Comparison of ENCODE assay signal across 10 cellular contexts in genomic region chrX:10579018-10579752, GRCh38. TPM values are rescaled to one million over a fixed set of nuclear protein-coding genes. Genes with fewer than 3 reads are reported as not detected.
A peak's percentile ranks its signal among the peaks of the same experiment; 100 is the strongest.
DNase-seq lines count a peak whose midpoint lies in the region; ATAC-seq and TF ChIP-seq lines count a peak whose summit lies in the region.
"Had no signal": no experiment of that assay in that cellular context is flagged by ENCODE, and none has a peak within 500 bp of the region (broad histone marks: within the 10 kb centered on the region; RNA-seq: fewer than 3 reads in every experiment).

No MANE protein-coding gene starts in this region.

- H3K18ac ChIP-seq in IMR-90 (ENCODE audit: low read depth, low read length): peak overlapping the region; percentile 98; the same call in 1 of the 2 replicates

- peaks cover 3% of the 10 kb centered on the region; the same call in 1 of the 2 replicates for H3K36me3 ChIP-seq in IMR-90 (ENCODE audit: control insufficient read depth, insufficient read depth, low read length)
- H3K36me3 ChIP-seq in muscle layer of colon (ENCODE audit: insufficient read depth, low read length): no peaks in the 10 kb centered on the region

- peak overlapping the region; percentile 75 for H2BK5ac ChIP-seq in IMR-90 (ENCODE audit: low read depth, low read length, poor library complexity, severe bottlenecking)

- H3K27ac ChIP-seq in IMR-90 (ENCODE audit: insufficient read depth, low read length) (peak overlapping the region; percentile 61; the same call in 1 of the 2 replicates), muscle layer of colon (ENCODE audit: low read depth, low read length) (peak overlapping the region; percentile 32)

- no peak overlapping the region for H2AFZ ChIP-seq in IMR-90 (replicated peaks; ENCODE audit: low read length, poor library complexity)

- H3K4me3 Mint-ChIP-seq in activated CD4-positive, alpha-beta T cell treated with anti-CD3 and anti-CD28 coated beads, Interleukin-2, amount 10 ng/mL, durations not matched to agents 7 days and 5 days: no peak overlapping the region
- H3K4me3 Mint-ChIP-seq: activated naive CD8-positive, alpha-beta T cell had no signal

- H2BK120ac ChIP-seq in IMR-90 (ENCODE audit: low read depth, low read length): peak overlapping the region; percentile 78

- no peak overlapping the region for H2AK9ac ChIP-seq in IMR-90 (replicated peaks; ENCODE audit: low read depth, low read length, poor library complexity)

- TF ChIP-seq RAD21 in IMR-90 (IDR thresholded peaks at IDR 0.05; ENCODE audit: low read length): no peak

- TF ChIP-seq CTCF in IMR-90 (conservative IDR thresholded peaks at IDR 0.05; ENCODE audit: low read depth, low read length): no peak

- H3K9ac ChIP-seq in IMR-90 (ENCODE audit: low read depth, low read length): peak overlapping the region; percentile 70; the same call in 1 of the 2 replicates
- H3K9ac ChIP-seq in muscle layer of colon (ENCODE audit: low read length): no peak overlapping the region

- H3K9me1 ChIP-seq in IMR-90 (ENCODE audit: insufficient read depth, low read length): no peaks in the 10 kb centered on the region; the same call in 1 of the 2 replicates

- H3K4me1 Mint-ChIP-seq in activated CD4-positive, alpha-beta T cell treated with anti-CD3 and anti-CD28 coated beads, Interleukin-2, amount 10 ng/mL, durations not matched to agents 7 days and 5 days: no peaks in the 10 kb centered on the region

- H3K14ac ChIP-seq in IMR-90 (replicated peaks; ENCODE audit: low read depth, low read length): peak overlapping the region; percentile 75; the same call in 1 of the 2 replicates

- no peak overlapping the region for H3K27ac Mint-ChIP-seq in activated CD4-positive, alpha-beta T cell treated with anti-CD3 and anti-CD28 coated beads, Interleukin-2, amount 10 ng/mL, durations not matched to agents 7 days and 5 days
- H3K27ac Mint-ChIP-seq: activated naive CD8-positive, alpha-beta T cell had no signal

- peak overlapping the region; percentile 36; the same call in 1 of the 2 replicates for H3K23ac ChIP-seq in IMR-90 (ENCODE audit: low read depth, low read length)

- peaks cover 23 to 31% of the 10 kb centered on the region in 2 experiments for H3K79me1 ChIP-seq in IMR-90 (ENCODE audit: low read depth in 1 of 2, low read length in 2 of 2)

- H3K56ac ChIP-seq in IMR-90 (ENCODE audit: extremely low read depth, insufficient read depth, low read length): peak overlapping the region; percentile 62; the same call in 1 of the 2 replicates

- H4K5ac ChIP-seq in IMR-90 (ENCODE audit: low read depth, low read length): peak overlapping the region; percentile 92; the same call in 1 of the 2 replicates

- peak overlapping the region; percentile 78 to 82 for H4K8ac ChIP-seq in IMR-90 (ENCODE audit: low read depth in 2 of 2, low read length in 2 of 2)

- no peaks in the 10 kb centered on the region for H3K9me3 Mint-ChIP-seq in activated CD4-positive, alpha-beta T cell treated with anti-CD3 and anti-CD28 coated beads, Interleukin-2, amount 10 ng/mL, durations not matched to agents 7 days and 5 days

- POLR2A ChIA-PET in IMR-90 (lab: Charles Lee; ENCODE audit: unreplicated experiment): no interaction called here
- POLR2A ChIA-PET in activated CD4-positive, alpha-beta T cell treated with anti-CD3 and anti-CD28 coated beads, Interleukin-2, amount 10 ng/mL, durations not matched to agents 7 days and 5 days (lab: Charles Lee): no interaction called here

- DNase-seq in AG20443 (ENCODE audit: low spot score) (peak; percentile 20), IMR-90 (peak; percentile 78), dermis microvascular lymphatic vessel endothelial cell (ENCODE audit: low read depth in 2 of 2) (peak; percentile 73 to 77), DMS114 treated with DMSO at 0.1 percent for 48 hours (lab: John Stamatoyannopoulos, UW; ENCODE audit: unreplicated experiment) (no peak)
- no peak for DNase-seq in stimulated activated naive CD4-positive, alpha-beta T cell treated with Interleukin-2 at 50 U/mL for 16 hours (lab: John Stamatoyannopoulos, UW)
- no peak for DNase-seq in activated CD4-positive, alpha-beta T cell treated with anti-CD3 and anti-CD28 coated beads, Interleukin-2, amount 10 ng/mL, durations not matched to agents 7 days and 5 days
- DNase-seq: NCI-H446 had no signal

- ATAC-seq in IMR-90 (ENCODE audit: low read depth) (no peak; the same call in 1 of the 2 replicates), HG02973 (IDR thresholded peaks at IDR 0.05; ENCODE audit: unreplicated experiment) (no peak)

- peak overlapping the region; percentile 98; the same call in 1 of the 2 replicates for H3K4me2 ChIP-seq in IMR-90 (ENCODE audit: low read depth, low read length)

- peak overlapping the region; percentile 64; the same call in 1 of the 2 replicates for H2BK20ac ChIP-seq in IMR-90 (ENCODE audit: low read depth, low read length)

- intact Hi-C loops in IMR-90 (cut with micrococcal nuclease): no loop called here

- CTCF ChIA-PET in IMR-90 (lab: Yijun Ruan, JAX): interaction anchor here (0.6 kb wide), 2 partner anchors 23 to 443 kb away, joined by 3 read pairs; no protein-coding TSS in a partner anchor
- CTCF ChIA-PET in activated CD4-positive, alpha-beta T cell treated with anti-CD3 and anti-CD28 coated beads, Interleukin-2, amount 10 ng/mL, durations not matched to agents 7 days and 5 days (lab: Charles Lee): no interaction called here

- H2AK5ac ChIP-seq in IMR-90 (ENCODE audit: low read depth, low read length): no peak overlapping the region

- H3K4me1 ChIP-seq in IMR-90 (ENCODE audit: control insufficient read depth, insufficient read depth, low read length): peaks cover 7% of the 10 kb centered on the region
- peaks cover 9% of the 10 kb centered on the region for H3K4me1 ChIP-seq in muscle layer of colon (ENCODE audit: insufficient read depth, low read length)

- no peaks in the 10 kb centered on the region for H3K36me3 Mint-ChIP-seq in activated CD4-positive, alpha-beta T cell treated with anti-CD3 and anti-CD28 coated beads, Interleukin-2, amount 10 ng/mL, durations not matched to agents 7 days and 5 days (ENCODE audit: low read depth)
- H3K36me3 Mint-ChIP-seq: activated naive CD8-positive, alpha-beta T cell had no signal

- H3K4me3 ChIP-seq in IMR-90 (ENCODE audit: insufficient read depth, low read depth, low read length) (peak overlapping the region; percentile 29; the same call in 1 of the 2 replicates), muscle layer of colon (ENCODE audit: low read depth in 1 of 2, low read length in 2 of 2) (no peak overlapping the region)

- peak overlapping the region; percentile 57; the same call in 2 of the 3 replicates for H2BK15ac ChIP-seq in IMR-90 (ENCODE audit: low read depth, low read length)

- H3K27me3 ChIP-seq in IMR-90 (ENCODE audit: control insufficient read depth, insufficient read depth, low read length) (no peaks in the 10 kb centered on the region), muscle layer of colon (ENCODE audit: control insufficient read depth in 1 of 2, insufficient read depth in 2 of 2, low read length in 2 of 2) (no peaks in the 10 kb centered on the region)

- dilution Hi-C loops in IMR-90 (cut with HindIII; ENCODE audit: low sequenced_read_pairs, unreplicated experiment): no loop called here

- BruUV-seq in IMR-90 (replicated peaks; lab: Mats Ljungman, UMichigan): no TSS peak

- in situ Hi-C loops in IMR-90 (cut with MboI; ENCODE audit: low sequenced_read_pairs): no loop called here

- H3K4ac ChIP-seq in IMR-90 (ENCODE audit: low read depth, low read length): peak overlapping the region; percentile 40; the same call in 1 of the 2 replicates

- no peak for TF ChIP-seq POLR2A in IMR-90 (IDR thresholded peaks at IDR 0.05; ENCODE audit: low read depth, low read length)

- H3K27me3 Mint-ChIP-seq in activated CD4-positive, alpha-beta T cell treated with anti-CD3 and anti-CD28 coated beads, Interleukin-2, amount 10 ng/mL, durations not matched to agents 7 days and 5 days: no peaks in the 10 kb centered on the region
- H3K27me3 Mint-ChIP-seq: activated naive CD8-positive, alpha-beta T cell had no signal

- peaks cover 7% of the 10 kb centered on the region for H3K9me3 ChIP-seq in IMR-90 (ENCODE audit: control insufficient read depth, insufficient read depth, low read length)
- no peaks in the 10 kb centered on the region for H3K9me3 ChIP-seq in muscle layer of colon (ENCODE audit: low read length)

- H4K20me1 ChIP-seq in IMR-90 (ENCODE audit: insufficient read depth, low read length): no peaks in the 10 kb centered on the region

- peak overlapping the region; percentile 74; the same call in 1 of the 2 replicates for H4K91ac ChIP-seq in IMR-90 (ENCODE audit: insufficient read depth, low read depth, low read length)

- no CpG with 5 or more reads among the region's 7 CpGs for WGBS in IMR-90 (ENCODE audit: extremely low coverage in 2 of 2, insufficient read length in 1 of 2), 2 experiments

TF ChIP-seq in IMR-90, 13 proteins besides CTCF, POLR2A, EP300 and RAD21 (continues in another document):
- peak; percentile 48; the same call in 1 of the 2 replicates for TF ChIP-seq BHLHE40 (IDR thresholded peaks at IDR 0.05; ENCODE audit: low read depth, low read length)
- TF ChIP-seq CHD1 (IDR thresholded peaks at IDR 0.05; ENCODE audit: low read depth, low read length): no peak
- TF ChIP-seq MAZ (IDR thresholded peaks at IDR 0.05; ENCODE audit: borderline replicate concordance, low read depth, low read length): no peak
- no peak for TF ChIP-seq SMC3 (IDR thresholded peaks at IDR 0.05; ENCODE audit: low read depth, low read length)
- TF ChIP-seq CEBPB (IDR thresholded peaks at IDR 0.05; ENCODE audit: low read depth, low read length): peak; percentile 72
- no peak for TF ChIP-seq ELK1 (IDR thresholded peaks at IDR 0.05; ENCODE audit: borderline replicate concordance, low read depth, low read length)
- TF ChIP-seq NFE2L2 (IDR thresholded peaks at IDR 0.05; ENCODE audit: low read depth, low read length): no peak
- TF ChIP-seq RFX5 (IDR thresholded peaks at IDR 0.05; ENCODE audit: low read depth, low read length): no peak
- no peak for TF ChIP-seq FOS (IDR thresholded peaks at IDR 0.05; ENCODE audit: low read depth, low read length)

RNA-seq across cellular contexts. Expression of gene MID1, which starts 41.2 kb away (rescaled TPM):
- total RNA-seq in IMR-90 (2012; rRNA removed) (63.0 and 106 TPM in 2 replicates), dermis microvascular lymphatic vessel endothelial cell (25.9 and 50.3 TPM in 2 replicates)
- polyA plus RNA-seq in IMR-90 (2012; rRNA removed): 36.6 and 37.2 TPM in 2 replicates
- polyA plus RNA-seq in IMR-90 (2012; cell fraction: cytosol; rRNA removed): 20.5 and 31.0 TPM in 2 replicates
- 59.5 and 115 TPM in 2 replicates for polyA plus RNA-seq in IMR-90 (2012; cell fraction: nucleus; rRNA removed; ENCODE audit: low replicate concordance)
- total RNA-seq in activated CD4-positive, alpha-beta T cell treated with anti-CD3 and anti-CD28 coated beads, Interleukin-2, amount 10 ng/mL, durations not matched to agents 7 days and 5 days: under 1 TPM; 0.22 to 0.23 TPM

Comparison
In these comparisons a context has a peak if more than half of its experiments do, and no peak if none do; other contexts are left out.
1. DNase-seq: peak in AG20443 (single experiment), IMR-90 (single experiment) and dermis microvascular lymphatic vessel endothelial cell (2 of 2); none in stimulated activated naive CD4-positive, alpha-beta T cell treated with Interleukin-2 at 50 U/mL for 16 hours (single experiment), DMS114 treated with DMSO at 0.1 percent for 48 hours (single experiment) and activated CD4-positive, alpha-beta T cell treated with anti-CD3 and anti-CD28 coated beads, Interleukin-2, amount 10 ng/mL, durations not matched to agents 7 days and 5 days (single experiment).
2. RNA of gene MID1, which starts 41.2 kb away (total RNA-seq): 63.0 to 106 TPM in IMR-90 and 25.9 to 50.3 TPM in dermis microvascular lymphatic vessel endothelial cell; 0.22 to 0.23 TPM in activated CD4-positive, alpha-beta T cell treated with anti-CD3 and anti-CD28 coated beads, Interleukin-2, amount 10 ng/mL, durations not matched to agents 7 days and 5 days; every median in the first group is over 10 times any median in the second.